ENCODE assay signal across 8 cellular contexts in genomic region chr6:116218172-116218633, GRCh38. TPM values are rescaled to one million over a fixed set of nuclear protein-coding genes. Genes with fewer than 3 reads are reported as not detected.
DNase-seq lines count a peak whose midpoint lies in the region; ATAC-seq, FAIRE-seq and TF ChIP-seq lines count a peak whose summit lies in the region.

No MANE protein-coding gene starts in this region.

- DNase-seq in NCI-H1417 (lab: John Stamatoyannopoulos, UW) (peak in 2 of 3 experiments; percentile 20 to 25), NCI-H1417 treated with DMSO at 0.1 percent for 48 hours (lab: John Stamatoyannopoulos, UW) (no peak), NAMALWA (ENCODE audit: low spot score) (peak; percentile 42), bronchial epithelial cell (ENCODE audit: low read depth) (peak; percentile 46), prostate gland (ENCODE audit: low spot score) (no peak), D341Med (ENCODE audit: low spot score) (no peak)
- no peak for DNase-seq in activated CD4-positive, alpha-beta T cell treated with anti-CD3 and anti-CD28 coated beads for 4 hours

- TF ChIP-seq CTCF in bronchial epithelial cell (IDR thresholded peaks at IDR 0.05; ENCODE audit: insufficient read depth, low read length, severe bottlenecking) (peak; percentile 16), prostate gland (IDR thresholded peaks at IDR 0.05) (peak in 3 of 4 experiments; percentile 29 to 37 (median 35))

- no peaks in the 10 kb centered on the region for H3K27me3 ChIP-seq in bronchial epithelial cell (ENCODE audit: control insufficient read depth, insufficient read depth, low read length)
- no peaks in the 10 kb centered on the region for H3K27me3 ChIP-seq in prostate gland (replicated peaks; ENCODE audit: insufficient read depth)

- ATAC-seq in HG03280 (IDR thresholded peaks at IDR 0.05; ENCODE audit: unreplicated experiment) = no peak

- TF ChIP-seq POLR2A in prostate gland (IDR thresholded peaks at IDR 0.05) = no peak

- H3K4me1 ChIP-seq in prostate gland (replicated peaks) = no peaks in the 10 kb centered on the region

- H3K27ac ChIP-seq in prostate gland = no peak overlapping the region

- H3K4me3 ChIP-seq in bronchial epithelial cell (ENCODE audit: low read depth, low read length) = no peak overlapping the region
- H3K4me3 ChIP-seq in prostate gland = no peak overlapping the region

- intact Hi-C loops in prostate gland (cut with DNase I) = no loop called here

- WGBS in prostate gland = 45% methylated on average over 3 of the region's 3 CpGs

- no peak for FAIRE-seq in bronchial epithelial cell (lab: Jason Lieb, UNC)

- H3K36me3 ChIP-seq in bronchial epithelial cell (ENCODE audit: control insufficient read depth, insufficient read depth, low read length) = peaks cover 2% of the 10 kb centered on the region
- no peaks in the 10 kb centered on the region for H3K36me3 ChIP-seq in prostate gland

- no peaks in the 10 kb centered on the region for H3K9me3 ChIP-seq in prostate gland

RNA-seq across cellular contexts. Expression of gene TSPYL4, which starts 35.7 kb away (rescaled TPM):
- 2.1 and 3.2 TPM in 2 replicates for total RNA-seq in bronchial epithelial cell
- total RNA-seq in prostate gland = 10 to 100 TPM; 26.0 to 33.7 TPM

Comparison
In these comparisons a context has a peak if more than half of its experiments do, and no peak if none do; other contexts are left out.
1. DNase-seq: peak in NCI-H1417 (2 of 3), NAMALWA (single experiment) and bronchial epithelial cell (single experiment); none in NCI-H1417 treated with DMSO at 0.1 percent for 48 hours (single experiment), prostate gland (single experiment), D341Med (single experiment) and activated CD4-positive, alpha-beta T cell treated with anti-CD3 and anti-CD28 coated beads for 4 hours (0 of 2).